Comparison of ENCODE assay signal across 28 cellular contexts in the genomic region with DNA sequence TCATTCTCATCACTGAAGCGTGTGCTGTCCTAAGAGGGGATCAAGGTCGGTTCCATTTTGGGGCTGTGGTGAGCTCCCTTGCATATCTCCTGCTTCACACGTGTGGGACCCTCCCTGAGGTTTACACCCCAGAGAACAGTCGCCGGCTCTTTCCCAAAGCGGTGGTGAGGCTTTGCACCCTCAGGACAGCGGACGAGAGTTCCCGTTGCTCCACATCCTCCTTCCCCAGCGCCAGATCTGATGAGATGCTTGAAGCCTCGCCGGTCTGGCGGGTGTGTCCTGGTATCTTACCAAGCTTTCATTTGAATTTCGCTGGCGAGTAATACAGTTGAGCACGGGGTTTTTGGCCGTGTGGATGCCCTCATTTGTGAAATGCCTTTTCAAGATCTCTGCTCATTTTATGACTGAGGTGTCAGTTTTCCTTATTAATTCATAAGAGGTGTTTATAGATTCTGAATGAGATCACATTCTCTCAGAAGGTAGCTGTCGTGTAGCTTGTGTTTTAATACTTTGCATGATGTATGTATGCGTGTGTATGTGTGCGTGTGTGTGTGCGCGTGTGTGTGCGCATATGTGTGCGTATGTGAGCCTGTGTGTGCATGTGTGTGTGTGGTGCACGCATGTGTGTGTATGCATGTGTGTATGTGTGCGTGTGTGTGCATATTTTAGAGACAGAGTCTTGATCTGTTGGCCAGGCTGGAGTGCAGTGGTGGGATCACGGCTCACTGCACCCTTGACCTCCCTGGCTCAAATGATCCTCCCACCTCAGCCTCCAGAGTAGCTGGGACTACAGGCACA. TPM values are rescaled to one million over a fixed set of nuclear protein-coding genes. Genes with fewer than 3 reads are reported as not detected.
DNase-seq lines count a peak whose midpoint lies in the region; ATAC-seq, FAIRE-seq and TF ChIP-seq lines count a peak whose summit lies in the region.
"Had no signal": no experiment of that assay in that cellular context is flagged by ENCODE, and none has a peak within 500 bp of the region (broad histone marks: within the 10 kb centered on the region; RNA-seq: fewer than 3 reads in every experiment).

No MANE protein-coding gene starts in this region.

- no TSS peak for BruUV-seq in GM12878 (replicated peaks; lab: Mats Ljungman, UMichigan)

- TF ChIP-seq RAD21 in GM12878 (IDR thresholded peaks at IDR 0.05; ENCODE audit: insufficient read depth, low read depth, low read length) = no peak

- no peak overlapping the region for H3K4me2 ChIP-seq in GM12878 (ENCODE audit: control insufficient read depth, insufficient read depth)

- CTCF ChIA-PET in GM12878 (lab: Yijun Ruan, JAX) = interaction anchor here (0.7 kb wide), 1 partner anchor 37 kb away, joined by 3 read pairs; no protein-coding TSS in a partner anchor

- no peak overlapping the region for H3K4me3 Mint-ChIP-seq in natural killer cell treated with Interleukin-12 subunit alpha and Interleukin-12 subunit beta and Interleukin-15 and Interleukin-18, amount 100 ng/mL, for 72 hours
- no peak overlapping the region for H3K4me3 Mint-ChIP-seq in natural killer cell
- H3K4me3 Mint-ChIP-seq: activated CD8-positive, alpha-beta T cell treated with anti-CD3 and anti-CD28 coated beads, Interleukin-2, amount 10 ng/mL, durations not matched to agents 7 days and 5 days; activated naive CD4-positive, alpha-beta T cell treated with anti-CD3 and anti-CD28 coated beads, Interleukin-2, amount 50 U/mL, for 24 hours; activated T-cell treated with anti-CD3 and anti-CD28 coated beads, Interleukin-2, amount 50 U/mL, for 4 hours; CD4-positive, CD25-positive, alpha-beta regulatory T cell; memory B cell; stimulated activated naive B cell treated with anti-CD40 and anti-IgM and Interleukin-4, amounts not matched to agents 10 μg/mL and 1 μg/mL and 100 μg/mL, for 72 hours; T-cell had no signal

- H3K36me3 Mint-ChIP-seq in natural killer cell treated with Interleukin-12 subunit alpha and Interleukin-12 subunit beta and Interleukin-15 and Interleukin-18, amount 100 ng/mL, for 72 hours = peaks cover 10% of the 10 kb centered on the region
- peaks cover 10% of the 10 kb centered on the region for H3K36me3 Mint-ChIP-seq in natural killer cell
- H3K36me3 Mint-ChIP-seq: CD4-positive, CD25-positive, alpha-beta regulatory T cell; memory B cell; T-cell had no signal

- H3K27me3 Mint-ChIP-seq in natural killer cell treated with Interleukin-12 subunit alpha and Interleukin-12 subunit beta and Interleukin-15 and Interleukin-18, amount 100 ng/mL, for 72 hours = peaks cover 10 to 18% of the 10 kb centered on the region in 2 donors
- peaks cover 10 to 18% of the 10 kb centered on the region in 2 donors for H3K27me3 Mint-ChIP-seq in natural killer cell (ENCODE audit: low read depth in 2 of 2)

- no peak for FAIRE-seq in GM12878 (lab: Jason Lieb, UNC)

- no peaks in the 10 kb centered on the region for H3K79me2 ChIP-seq in GM12878 (ENCODE audit: control insufficient read depth, insufficient read depth, low read length)

- no peak for ATAC-seq in natural killer cell treated with Interleukin-12 subunit alpha and Interleukin-12 subunit beta and Interleukin-15 and Interleukin-18, amount 100 ng/mL, for 72 hours
- no peak for ATAC-seq in natural killer cell
- no peak for ATAC-seq in GM12878
- no peak for ATAC-seq in aorta (ENCODE audit: low FRiP score)
- ATAC-seq: activated CD8-positive, alpha-beta T cell treated with anti-CD3 and anti-CD28 coated beads, Interleukin-2, amount 10 ng/mL, durations not matched to agents 7 days and 5 days; activated T-cell treated with anti-CD3 and anti-CD28 coated beads, Interleukin-2, amount 50 U/mL, for 4 hours; stimulated activated naive B cell treated with anti-CD40 and anti-IgM and Interleukin-4, amounts not matched to agents 10 μg/mL and 1 μg/mL and 100 μg/mL, for 72 hours; T-cell had no signal

- H3K4me3 ChIP-seq in GM12878 = no peak overlapping the region
- no peak overlapping the region for H3K4me3 ChIP-seq in aorta (ENCODE audit: low read length in 2 of 2)
- no peak overlapping the region for H3K4me3 ChIP-seq in thyroid gland (replicated peaks in 1 of 3)
- H3K4me3 ChIP-seq: ascending aorta had no signal

- SMC1A ChIA-PET in GM12878 (lab: Charles Lee; ENCODE audit: uncharacterized antibody, unreplicated experiment) = no interaction called here

- H3K9ac ChIP-seq in GM12878 (ENCODE audit: control insufficient read depth, insufficient read depth, low read length) = no peak overlapping the region

- in situ Hi-C loops in GM12878 (cut with MboI) = no loop called here

- WGBS in GM12878 (ENCODE audit: insufficient coverage, insufficient replicate concordance, low lambda C conversion rate, missing lambda C conversion rate) = 73% methylated on average over 27 of the region's 27 CpGs
- WGBS in aorta, 2 donors = 93 to 94% methylated on average over 27 of the region's 27 CpGs
- 92 to 94% methylated on average over 27 of the region's 27 CpGs for WGBS in thyroid gland, 2 donors

- H3K4me1 ChIP-seq in GM12878 (ENCODE audit: control insufficient read depth, insufficient read depth, low read length) (no peaks in the 10 kb centered on the region), aorta (ENCODE audit: control insufficient read depth in 1 of 2, insufficient read depth in 2 of 2, low read length in 2 of 2) (no peaks in the 10 kb centered on the region), thyroid gland (no peaks in the 10 kb centered on the region)
- H3K4me1 ChIP-seq: ascending aorta had no signal

- RAD21 ChIA-PET in GM12878 (lab: Charles Lee; ENCODE audit: unreplicated experiment) = no interaction called here

- H3K9me3 ChIP-seq in GM12878 (replicated peaks; ENCODE audit: control insufficient read depth, insufficient read depth, low read length) (no peaks in the 10 kb centered on the region), aorta (ENCODE audit: control insufficient read depth, low read length) (peaks cover 4% of the 10 kb centered on the region), thyroid gland (no peaks in the 10 kb centered on the region)

- POLR2A ChIA-PET in GM12878 (lab: Charles Lee) = no interaction called here

- H3K27me3 ChIP-seq in GM12878 (replicated peaks in 1 of 2; ENCODE audit: control insufficient read depth in 2 of 2, insufficient read depth in 2 of 2, low read length in 1 of 2) (no peaks in the 10 kb centered on the region), aorta (ENCODE audit: control insufficient read depth in 1 of 2, insufficient read depth in 2 of 2, low read length in 1 of 2) (no peaks in the 10 kb centered on the region), thyroid gland (no peaks in the 10 kb centered on the region)
- H3K27me3 ChIP-seq: ascending aorta had no signal

- no peaks in the 10 kb centered on the region for H4K20me1 ChIP-seq in GM12878 (ENCODE audit: control insufficient read depth, insufficient read depth)

- no peak overlapping the region for H2AFZ ChIP-seq in GM12878 (ENCODE audit: control insufficient read depth, low read depth, low read length)

- peak; percentile 37 for DNase-seq in natural killer cell treated with Interleukin-12 subunit alpha and Interleukin-12 subunit beta and Interleukin-15 and Interleukin-18, amount 100 ng/mL, for 72 hours (ENCODE audit: low spot score)
- DNase-seq in natural killer cell (no peak), GM12878 (ENCODE audit: low read depth, low spot score) (no peak), mesenteric fat pad (ENCODE audit: low spot score) (peak; percentile 53), aorta (peak; percentile 16 to 37), thyroid gland (no peak), 8988T (no peak)
- no peak for DNase-seq in stimulated activated naive CD4-positive, alpha-beta T cell (lab: John Stamatoyannopoulos, UW)
- DNase-seq: activated CD4-positive, alpha-beta T cell treated with anti-CD3 and anti-CD28 coated beads for 1 hour; activated CD8-positive, alpha-beta T cell treated with anti-CD3 and anti-CD28 coated beads, Interleukin-2, amount 10 ng/mL, durations not matched to agents 7 days and 5 days; activated T-cell treated with anti-CD3 and anti-CD28 coated beads, Interleukin-2, amount 50 U/mL, for 4 hours; caudate nucleus; CD4-positive, CD25-positive, alpha-beta regulatory T cell; dermis blood vessel endothelial cell; KBM-7; MM.1S; NCI-H1436; NCI-H446 treated with DMSO at 0.1 percent for 48 hours; occipital lobe; Right ventricle myocardium superior; stimulated activated CD4-positive, alpha-beta T cell treated with anti-CD3 and anti-CD28 coated beads, Interleukin-4, amount 100 ng/mL, for 1 hour; stimulated activated naive B cell treated with anti-CD40 and anti-IgM and Interleukin-4, amounts not matched to agents 10 μg/mL and 1 μg/mL and 100 μg/mL, for 72 hours had no signal

- intact Hi-C loops in natural killer cell (cut with micrococcal nuclease) (no loop called here), GM12878 (cut with micrococcal nuclease; ENCODE audit: unreplicated experiment) (no loop called here), aorta (cut with DNase I) (no loop called here), thyroid gland (cut with DNase I) (no loop called here)

- H3K36me3 ChIP-seq in GM12878 (ENCODE audit: control insufficient read depth in 2 of 2, insufficient read depth in 2 of 2, low read length in 1 of 2) = no peaks in the 10 kb centered on the region
- no peaks in the 10 kb centered on the region for H3K36me3 ChIP-seq in aorta (ENCODE audit: control insufficient read depth in 1 of 2, insufficient read depth in 2 of 2, low read length in 1 of 2)
- H3K36me3 ChIP-seq in thyroid gland = no peaks in the 10 kb centered on the region
- H3K36me3 ChIP-seq: ascending aorta had no signal

- H3K9me3 Mint-ChIP-seq in natural killer cell treated with Interleukin-12 subunit alpha and Interleukin-12 subunit beta and Interleukin-15 and Interleukin-18, amount 100 ng/mL, for 72 hours = no peaks in the 10 kb centered on the region
- no peaks in the 10 kb centered on the region for H3K9me3 Mint-ChIP-seq in natural killer cell

- no peak for TF ChIP-seq EP300 in GM12878 (IDR thresholded peaks at IDR 0.05; ENCODE audit: borderline replicate concordance in 1 of 2, control insufficient read depth in 1 of 2, low read depth in 2 of 2, low read length in 2 of 2)

- no peak for TF ChIP-seq CTCF in natural killer cell (IDR thresholded peaks at IDR 0.05)
- TF ChIP-seq CTCF in GM12878 (IDR thresholded peaks at IDR 0.05 in 2 of 3, conservative IDR thresholded peaks at IDR 0.05 in 1 of 3; ENCODE audit: control insufficient read depth in 2 of 3, extremely low read depth in 1 of 3, insufficient read depth in 1 of 3, low read depth in 3 of 3, low read length in 3 of 3) = no peak
- TF ChIP-seq CTCF in thyroid gland (IDR thresholded peaks at IDR 0.05) = no peak

- TF ChIP-seq POLR2A in GM12878 (IDR thresholded peaks at IDR 0.05; ENCODE audit: low read depth, low read length) (no peak), thyroid gland (IDR thresholded peaks at IDR 0.05) (no peak)

- H3K27ac Mint-ChIP-seq in natural killer cell treated with Interleukin-12 subunit alpha and Interleukin-12 subunit beta and Interleukin-15 and Interleukin-18, amount 100 ng/mL, for 72 hours = no peak overlapping the region
- H3K27ac Mint-ChIP-seq in natural killer cell = no peak overlapping the region
- H3K27ac Mint-ChIP-seq: activated CD8-positive, alpha-beta T cell treated with anti-CD3 and anti-CD28 coated beads, Interleukin-2, amount 10 ng/mL, durations not matched to agents 7 days and 5 days; activated naive CD4-positive, alpha-beta T cell treated with anti-CD3 and anti-CD28 coated beads, Interleukin-2, amount 50 U/mL, for 24 hours; CD4-positive, CD25-positive, alpha-beta regulatory T cell; memory B cell; stimulated activated naive B cell treated with anti-CD40 and anti-IgM and Interleukin-4, amounts not matched to agents 10 μg/mL and 1 μg/mL and 100 μg/mL, for 72 hours; T-cell had no signal

- no peak overlapping the region for H3K27ac ChIP-seq in GM12878 (ENCODE audit: control insufficient read depth, insufficient read depth)
- no peak overlapping the region for H3K27ac ChIP-seq in aorta (ENCODE audit: low read depth in 1 of 2, low read length in 2 of 2)
- no peak overlapping the region for H3K27ac ChIP-seq in thyroid gland
- H3K27ac ChIP-seq: ascending aorta had no signal

- H3K4me1 Mint-ChIP-seq in natural killer cell treated with Interleukin-12 subunit alpha and Interleukin-12 subunit beta and Interleukin-15 and Interleukin-18, amount 100 ng/mL, for 72 hours (ENCODE audit: low read depth in 2 of 2) = no peaks in the 10 kb centered on the region
- H3K4me1 Mint-ChIP-seq in natural killer cell = no peaks in the 10 kb centered on the region
- H3K4me1 Mint-ChIP-seq: activated naive CD4-positive, alpha-beta T cell treated with anti-CD3 and anti-CD28 coated beads, Interleukin-2, amount 50 U/mL, for 24 hours; memory B cell; stimulated activated naive B cell treated with anti-CD40 and anti-IgM and Interleukin-4, amounts not matched to agents 10 μg/mL and 1 μg/mL and 100 μg/mL, for 72 hours had no signal

RNA-seq across cellular contexts. Expression of a gene that starts 30.7 kb away (rescaled TPM):
- under 1 TPM in 1 of 2 donors, not detected in 1; 0.11 TPM for total RNA-seq in natural killer cell treated with Interleukin-12 subunit alpha and Interleukin-12 subunit beta and Interleukin-15 and Interleukin-18, amount 100 ng/mL, for 72 hours
- total RNA-seq in natural killer cell (under 1 TPM in 2 of 3 donors, not detected in 1; 0.30 to 0.45 TPM), GM12878 (2014; rRNA removed) (not detected in 2 replicates), GM12878 (2014; rRNA removed; fragmentation: Illumina TruSeq; extraction: Trizol) (not detected in 2 replicates), GM12878 (2021) (not detected in 2 replicates), mesenteric fat pad (3.7 TPM), aorta (1 to 10 TPM; 1.2 to 4.8 TPM), thyroid gland (under 1 TPM; 0.11 to 0.96 (median 0.54) TPM)
- total RNA-seq in GM12878 (2013; cell fraction: nucleolus; rRNA removed) = 0.15 TPM in 1 of 2 replicates, not detected in the other
- polyA plus RNA-seq in GM12878 (2011; ENCODE audit: low read depth) = not detected
- polyA plus RNA-seq in GM12878 (2011; rRNA removed) (0.04 TPM in 1 of 2 replicates, not detected in the other), GM12878 (2014; fragmentation: Illumina TruSeq; extraction: Trizol) (not detected in 2 replicates), GM12878 (2014; fragmentation: Nextera tagmentation; extraction: Ambion mirVana) (not detected), GM12878 (2014; rRNA removed) (0.03 TPM in 1 of 2 replicates, not detected in the other), GM12878 (2016; fragmentation: Nextera tagmentation; extraction: Ambion mirVana) (not detected), aorta (under 1 TPM in 1 of 2 donors, not detected in 1; 0.13 TPM)
- polyA plus RNA-seq in GM12878 (2011; cell fraction: cytosol; rRNA removed) = 0.09 and 0.12 TPM in 2 replicates
- polyA plus RNA-seq in GM12878 (2011; cell fraction: nucleus; rRNA removed) = 0.03 and 0.12 TPM in 2 replicates
- polyA plus RNA-seq in GM12878 (2012) = 0.13 and 0.14 TPM in 2 replicates
- polyA minus RNA-seq in GM12878 (2011; rRNA and poly(A)+ RNA removed) = 0.15 and 0.22 TPM in 2 replicates
- polyA minus RNA-seq in GM12878 (2011; cell fraction: cytosol; rRNA and poly(A)+ RNA removed) = 0.40 TPM in 1 of 2 replicates, not detected in the other
- not detected in 2 replicates for polyA minus RNA-seq in GM12878 (2011; cell fraction: nucleus; rRNA and poly(A)+ RNA removed)
- total RNA-seq: activated CD8-positive, alpha-beta T cell treated with anti-CD3 and anti-CD28 coated beads, Interleukin-2, amount 10 ng/mL, durations not matched to agents 7 days and 5 days; CD4-positive, CD25-positive, alpha-beta regulatory T cell; myocyte; OCI-LY7 had no signal
- polyA plus RNA-seq: CD4-positive, CD25-positive, alpha-beta regulatory T cell had no signal

Comparison
In these comparisons a context has a peak if more than half of its experiments do, and no peak if none do; other contexts are left out.
1. DNase-seq: peak in natural killer cell treated with Interleukin-12 subunit alpha and Interleukin-12 subunit beta and Interleukin-15 and Interleukin-18, amount 100 ng/mL, for 72 hours (single experiment), mesenteric fat pad (single experiment) and aorta (2 of 2); none in natural killer cell (single experiment), GM12878 (single experiment), stimulated activated naive CD4-positive, alpha-beta T cell (0 of 6), thyroid gland (0 of 2) and 8988T (single experiment).